Comparison of ENCODE assay signal across 8 cellular contexts in the genomic region with DNA sequence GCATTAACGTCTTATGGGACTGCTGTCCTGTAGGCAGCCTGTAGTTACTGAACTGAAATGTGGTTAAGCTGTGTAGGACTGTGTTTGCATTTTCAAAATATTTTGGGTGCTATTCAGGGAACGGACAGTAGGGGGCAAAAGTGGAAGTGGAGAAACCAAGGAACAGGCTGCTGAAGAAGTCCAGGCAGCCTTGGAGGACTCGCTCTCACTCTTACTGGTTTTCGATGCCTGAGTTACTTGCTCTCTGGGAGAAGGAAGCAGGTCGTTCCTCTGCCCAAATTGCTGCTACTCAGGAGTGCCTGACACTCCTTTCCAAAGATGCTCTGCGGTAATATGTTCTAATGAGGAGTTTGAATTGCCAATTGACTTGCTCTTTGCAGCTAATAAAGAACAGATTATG.
DNase-seq lines count a peak whose midpoint lies in the region; ATAC-seq and TF ChIP-seq lines count a peak whose summit lies in the region.

No MANE protein-coding gene starts in this region.

- no peak overlapping the region for H3K4ac ChIP-seq in H9 (ENCODE audit: low read depth, low read length)

- intact Hi-C loops in left ventricle myocardium inferior (cut with micrococcal nuclease): no loop called here

- H3K27ac Mint-ChIP-seq in H9: no peak overlapping the region; a peak in 1 of 7 replicates

- no peak overlapping the region for H3K23ac ChIP-seq in H9 (ENCODE audit: insufficient read length, low read depth, low read length)

- no peaks in the 10 kb centered on the region for H3K23me2 ChIP-seq in H9 (ENCODE audit: insufficient read length, low read depth, low read length, poor library complexity, severe bottlenecking)

- no peak overlapping the region for H4K5ac ChIP-seq in H9 (ENCODE audit: insufficient read length, low read depth, low read length)

- no peaks in the 10 kb centered on the region for H3K79me1 ChIP-seq in H9 (ENCODE audit: insufficient read depth, low read depth, low read length, poor library complexity, severe bottlenecking)

- H2BK20ac ChIP-seq in H9 (ENCODE audit: low read depth, low read length, poor library complexity, severe bottlenecking): no peak overlapping the region

- no peak overlapping the region for H4K8ac ChIP-seq in H9 (replicated peaks; ENCODE audit: insufficient read length, low read depth, low read length)

- no peak overlapping the region for H3K56ac ChIP-seq in H9 (ENCODE audit: insufficient read length, low read depth, low read length)

- no peaks in the 10 kb centered on the region for H3K9me3 Mint-ChIP-seq in H9

- H3K79me2 ChIP-seq in H9 (ENCODE audit: insufficient read depth, low read length): no peaks in the 10 kb centered on the region

- no peak overlapping the region for H2BK12ac ChIP-seq in H9 (ENCODE audit: insufficient read length, low read depth, low read length)

- DNase-seq in C1 segment of cervical spinal cord (lab: John Stamatoyannopoulos, UW) (peak in 8 of 14 donors; percentile 1 to 42 (median 6)), H9 (peak; percentile 69), RKO (ENCODE audit: low spot score) (peak; percentile 26), left ventricle myocardium inferior (no peak)
- peak; percentile 4 for DNase-seq in stimulated activated naive CD8-positive, alpha-beta T cell treated with anti-CD3 and anti-CD28 coated beads, Interleukin-15, Interleukin-2, amounts not matched to agents 100 U/mL and 50 U/mL, for 24 hours
- DNase-seq in stimulated activated CD8-positive, alpha-beta memory T cell treated with anti-CD3 and anti-CD28 coated beads, Interleukin-4, amount 100 ng/mL, for 48 hours: no peak

- no peak overlapping the region for H3K4me3 Mint-ChIP-seq in H9

- no peaks in the 10 kb centered on the region for H4K20me1 ChIP-seq in H9 (ENCODE audit: control insufficient read depth, insufficient read depth, insufficient read length)

- no peak overlapping the region for H3K9ac ChIP-seq in H9 (ENCODE audit: extremely low read depth, insufficient read length, low read length)

- no peak overlapping the region for H4K91ac ChIP-seq in H9 (ENCODE audit: insufficient read length, low read depth, low read length)

- H2AK5ac ChIP-seq in H9 (ENCODE audit: insufficient read length, low read length): no peak overlapping the region

- TF ChIP-seq CTCF in H9 (conservative IDR thresholded peaks at IDR 0.05) (peak; percentile 77), left ventricle myocardium inferior (IDR thresholded peaks at IDR 0.05; ENCODE audit: borderline replicate concordance) (peak; percentile 74)

- H2AFZ ChIP-seq in H9 (ENCODE audit: low read length): no peak overlapping the region

- no peak overlapping the region for H2BK120ac ChIP-seq in H9 (ENCODE audit: low read depth, low read length, poor library complexity, severe bottlenecking)

- H3T11ph ChIP-seq in H9 (ENCODE audit: low read length): no peak overlapping the region

- no peak overlapping the region for H3K14ac ChIP-seq in H9 (ENCODE audit: insufficient read depth, low read length)

- peaks cover 0 to 2% (median 0%) of the 10 kb centered on the region in 3 experiments; a peak in 1 of 7 replicates for H3K36me3 Mint-ChIP-seq in H9 (ENCODE audit: insufficient read depth in 1 of 3, low read depth in 3 of 3)

- no peak overlapping the region for H2BK15ac ChIP-seq in H9 (ENCODE audit: low read depth, low read length)

- no peaks in the 10 kb centered on the region for H3K4me1 ChIP-seq in H9 (ENCODE audit: insufficient read depth, low read length)
- no peaks in the 10 kb centered on the region for H3K4me1 ChIP-seq in left ventricle myocardium inferior

- H3K27ac ChIP-seq in H9 (ENCODE audit: insufficient read length, low read depth, low read length) (no peak overlapping the region), left ventricle myocardium inferior (replicated peaks) (no peak overlapping the region)

- no CpG with 5 or more reads among the region's 6 CpGs for WGBS in H9 (ENCODE audit: extremely low coverage, insufficient read length, low lambda C conversion rate)

- no peak overlapping the region for H3K4me3 ChIP-seq in left ventricle myocardium inferior

- H3K36me3 ChIP-seq in left ventricle myocardium inferior: no peaks in the 10 kb centered on the region

- H3K27me3 ChIP-seq in H9 (ENCODE audit: insufficient read depth, low read length): no peaks in the 10 kb centered on the region
- H3K27me3 ChIP-seq in left ventricle myocardium inferior (ENCODE audit: low read depth): no peaks in the 10 kb centered on the region

- ATAC-seq in stimulated activated naive CD8-positive, alpha-beta T cell treated with anti-CD3 and anti-CD28 coated beads, Interleukin-15, Interleukin-2, amounts not matched to agents 100 U/mL and 50 U/mL, for 24 hours: no peak
- no peak for ATAC-seq in HG02588 (IDR thresholded peaks at IDR 0.05; ENCODE audit: unreplicated experiment)
- no peak for ATAC-seq in HG02610 (IDR thresholded peaks at IDR 0.05; ENCODE audit: unreplicated experiment)

- H3K4me2 ChIP-seq in H9 (ENCODE audit: insufficient read depth, insufficient read length, low read length): no peak overlapping the region

- no peak overlapping the region for H2BK5ac ChIP-seq in H9 (ENCODE audit: insufficient read length, low read length)

- peaks cover 4% of the 10 kb centered on the region for H3K27me3 Mint-ChIP-seq in H9 (ENCODE audit: low read depth)

- H3K9me3 ChIP-seq in H9 (ENCODE audit: control insufficient read depth, low read depth, low read length): no peaks in the 10 kb centered on the region
- H3K9me3 ChIP-seq in left ventricle myocardium inferior (replicated peaks): no peaks in the 10 kb centered on the region

- peaks cover 3 to 4% of the 10 kb centered on the region in 2 experiments; a peak in 2 of 4 replicates for H3K4me1 Mint-ChIP-seq in H9

- no peak overlapping the region for H3K18ac ChIP-seq in H9 (ENCODE audit: insufficient read length, low read depth, low read length)

Comparison
In these comparisons a context has a peak if more than half of its experiments do, and no peak if none do; other contexts are left out.
1. DNase-seq: peak in C1 segment of cervical spinal cord (8 of 14), H9 (single experiment), RKO (single experiment) and stimulated activated naive CD8-positive, alpha-beta T cell treated with anti-CD3 and anti-CD28 coated beads, Interleukin-15, Interleukin-2, amounts not matched to agents 100 U/mL and 50 U/mL, for 24 hours (single experiment); none in left ventricle myocardium inferior (single experiment) and stimulated activated CD8-positive, alpha-beta memory T cell treated with anti-CD3 and anti-CD28 coated beads, Interleukin-4, amount 100 ng/mL, for 48 hours (single experiment).